In the genomic region with DNA sequence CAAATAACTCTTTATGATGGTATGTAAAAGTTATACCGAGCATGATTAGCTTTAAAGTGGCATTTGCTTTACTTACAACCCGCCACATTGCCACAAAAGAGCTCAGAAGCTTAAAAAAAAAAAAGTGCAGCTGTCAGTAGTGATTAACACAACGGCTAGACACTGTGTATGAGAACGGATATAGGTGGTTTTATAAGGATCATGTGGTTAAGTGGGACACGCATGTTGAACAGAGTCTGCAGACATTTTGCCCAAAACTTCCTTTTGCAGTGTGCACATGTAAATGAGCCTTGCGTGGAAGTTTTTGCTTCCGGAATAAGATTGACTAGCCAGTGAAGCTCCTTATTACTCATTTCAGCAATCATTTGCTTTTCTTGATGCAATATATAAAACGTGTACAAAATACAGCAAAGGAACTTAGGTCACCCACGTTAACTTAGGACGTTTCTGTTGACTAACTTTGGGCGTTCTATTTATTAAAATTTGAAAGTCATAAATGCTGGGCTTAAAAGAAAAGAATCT, we compare ENCODE assay signal across 1 cellular context.
TF ChIP-seq lines count a peak whose summit lies in the region.

No MANE protein-coding gene starts in this region.

TF ChIP-seq in GM23338, 12 proteins besides CTCF, POLR2A, EP300 and RAD21 (continued from another document):
- no peak for TF ChIP-seq POLR2AphosphoS5 (IDR thresholded peaks at IDR 0.05; ENCODE audit: low read depth)
- no peak for TF ChIP-seq NANOG (IDR thresholded peaks at IDR 0.05; ENCODE audit: borderline replicate concordance)
- no peak for TF ChIP-seq EZH2phosphoT487 (IDR thresholded peaks at IDR 0.05; ENCODE audit: unreplicated experiment)
